Comparison of ENCODE assay signal across 10 cellular contexts in genomic region chr11:38824573-38824972, GRCh38.
DNase-seq lines count a peak whose midpoint lies in the region; ATAC-seq and TF ChIP-seq lines count a peak whose summit lies in the region.
"Had no signal": no experiment of that assay in that cellular context is flagged by ENCODE, and none has a peak within 500 bp of the region (broad histone marks: within the 10 kb centered on the region; RNA-seq: fewer than 3 reads in every experiment).

No MANE protein-coding gene starts in this region.

- CTCF ChIA-PET in HEK293T (lab: Yijun Ruan, JAX) (no interaction called here), Panc1 (lab: Charles Lee) (interaction anchor here (0.7 kb wide), 1 partner anchor 134 kb away, joined by 4 read pairs; no protein-coding TSS in a partner anchor)

- POLR2A ChIA-PET in HEK293T (lab: Yijun Ruan, JAX): no interaction called here
- POLR2A ChIA-PET in Panc1 (lab: Charles Lee): no interaction called here

- TF ChIP-seq CTCF in Panc1 (IDR thresholded peaks at IDR 0.05): peak; percentile 44
- TF ChIP-seq CTCF in heart left ventricle (IDR thresholded peaks at IDR 0.05): peak in 2 of 12 donors; percentile 4 to 12
- peak in 1 of 9 donors; percentile 9 for TF ChIP-seq CTCF in heart right ventricle (IDR thresholded peaks at IDR 0.05)

- no peaks in the 10 kb centered on the region for H3K4me1 ChIP-seq in Panc1 (ENCODE audit: control insufficient read depth, insufficient read depth, low read length)
- H3K4me1 ChIP-seq in heart left ventricle: no peaks in the 10 kb centered on the region
- H3K4me1 ChIP-seq in heart right ventricle: no peaks in the 10 kb centered on the region

- ATAC-seq in Panc1 (no peak), heart left ventricle (no peak), heart right ventricle (no peak)
- ATAC-seq: activated CD8-positive, alpha-beta T cell treated with anti-CD3 and anti-CD28 coated beads for 36 hours; stimulated activated naive B cell treated with anti-CD40 and anti-IgM and Interleukin-4, amounts not matched to agents 10 μg/mL and 1 μg/mL and 100 μg/mL, for 72 hours had no signal

- TF ChIP-seq POLR2A in heart left ventricle (IDR thresholded peaks at IDR 0.05): no peak

- peak; percentile 22 for DNase-seq in D341Med (ENCODE audit: low spot score)
- peak; percentile 2 for DNase-seq in HEK293T (ENCODE audit: extremely low spot score)
- no peak for DNase-seq in Panc1 (ENCODE audit: low read depth, low spot score)
- peak; percentile 19 for DNase-seq in iPS DF 4.7 (ENCODE audit: extremely low read depth, low spot score)
- DNase-seq in DMS153 treated with DMSO at 0.1 percent for 48 hours (lab: John Stamatoyannopoulos, UW; ENCODE audit: unreplicated experiment): no peak
- DNase-seq in heart left ventricle: no peak
- DNase-seq in heart right ventricle: no peak
- no peak for DNase-seq in SHP77 (lab: John Stamatoyannopoulos, UW)
- DNase-seq: activated CD8-positive, alpha-beta T cell treated with anti-CD3 and anti-CD28 coated beads for 36 hours; stimulated activated naive B cell treated with anti-CD40 and anti-IgM and Interleukin-4, amounts not matched to agents 10 μg/mL and 1 μg/mL and 100 μg/mL, for 72 hours had no signal

- no peaks in the 10 kb centered on the region for H3K27me3 ChIP-seq in Panc1 (ENCODE audit: control insufficient read depth, insufficient read depth, low read length)
- no peaks in the 10 kb centered on the region for H3K27me3 ChIP-seq in heart left ventricle
- H3K27me3 ChIP-seq in heart right ventricle: no peaks in the 10 kb centered on the region

- H3K27ac ChIP-seq in Panc1 (ENCODE audit: low read length) (no peak overlapping the region), heart left ventricle (no peak overlapping the region), heart right ventricle (no peak overlapping the region)

- in situ Hi-C loops in Panc1 (cut with HindIII; ENCODE audit: low pct_unique_long_range_greater_than_20kb, low sequenced_read_pairs): no loop called here

- H3K36me3 ChIP-seq in Panc1 (ENCODE audit: control insufficient read depth, insufficient read depth, low read length): no peaks in the 10 kb centered on the region
- H3K36me3 ChIP-seq in heart left ventricle: no peaks in the 10 kb centered on the region
- H3K36me3 ChIP-seq in heart right ventricle: no peaks in the 10 kb centered on the region

- H3K9me3 ChIP-seq in Panc1 (ENCODE audit: control insufficient read depth, insufficient read depth, low read depth, low read length) (no peaks in the 10 kb centered on the region), heart left ventricle (peaks cover 0 to 31% (median 14%) of the 10 kb centered on the region in 12 donors), heart right ventricle (peaks cover 0 to 59% (median 27%) of the 10 kb centered on the region in 11 donors)

- H3K4me3 ChIP-seq in Panc1 (ENCODE audit: low read depth in 2 of 2, low read length in 2 of 2) (no peak overlapping the region), heart left ventricle (no peak overlapping the region), heart right ventricle (no peak overlapping the region)

- WGBS in heart left ventricle, 4 donors: 75 to 81% (median 76%) methylated on average over 2 to 3 of the region's 3 CpGs
- 79 to 80% methylated on average over 3 of the region's 3 CpGs for WGBS in heart right ventricle, 2 donors

- no TSS peak for BruUV-seq in Panc1 (replicated peaks; lab: Mats Ljungman, UMichigan)

- intact Hi-C loops in Panc1 (cut with micrococcal nuclease; ENCODE audit: unreplicated experiment): no loop called here
- intact Hi-C loops in heart left ventricle (cut with DNase I): no loop called here
- intact Hi-C loops in heart right ventricle (cut with DNase I): no loop called here

TF ChIP-seq in HEK293T, 16 proteins besides CTCF, POLR2A, EP300 and RAD21:
- no peak for TF ChIP-seq PKNOX1 (IDR thresholded peaks at IDR 0.05)
- no peak for TF ChIP-seq SUZ12 (IDR thresholded peaks at IDR 0.05)
- TF ChIP-seq ZNF384 (IDR thresholded peaks at IDR 0.05): 0 out of 2 replicates have a peak, but pooled peaks have one; percentile 9

Comparison
In these comparisons a context has a peak if more than half of its experiments do, and no peak if none do; other contexts are left out.
1. DNase-seq: peak in D341Med (single experiment), HEK293T (single experiment) and iPS DF 4.7 (single experiment); none in Panc1 (single experiment), DMS153 treated with DMSO at 0.1 percent for 48 hours (single experiment), heart left ventricle (0 of 5), heart right ventricle (0 of 2) and SHP77 (0 of 2).